15 cellular contexts compared by ENCODE assay signal in the genomic region with DNA sequence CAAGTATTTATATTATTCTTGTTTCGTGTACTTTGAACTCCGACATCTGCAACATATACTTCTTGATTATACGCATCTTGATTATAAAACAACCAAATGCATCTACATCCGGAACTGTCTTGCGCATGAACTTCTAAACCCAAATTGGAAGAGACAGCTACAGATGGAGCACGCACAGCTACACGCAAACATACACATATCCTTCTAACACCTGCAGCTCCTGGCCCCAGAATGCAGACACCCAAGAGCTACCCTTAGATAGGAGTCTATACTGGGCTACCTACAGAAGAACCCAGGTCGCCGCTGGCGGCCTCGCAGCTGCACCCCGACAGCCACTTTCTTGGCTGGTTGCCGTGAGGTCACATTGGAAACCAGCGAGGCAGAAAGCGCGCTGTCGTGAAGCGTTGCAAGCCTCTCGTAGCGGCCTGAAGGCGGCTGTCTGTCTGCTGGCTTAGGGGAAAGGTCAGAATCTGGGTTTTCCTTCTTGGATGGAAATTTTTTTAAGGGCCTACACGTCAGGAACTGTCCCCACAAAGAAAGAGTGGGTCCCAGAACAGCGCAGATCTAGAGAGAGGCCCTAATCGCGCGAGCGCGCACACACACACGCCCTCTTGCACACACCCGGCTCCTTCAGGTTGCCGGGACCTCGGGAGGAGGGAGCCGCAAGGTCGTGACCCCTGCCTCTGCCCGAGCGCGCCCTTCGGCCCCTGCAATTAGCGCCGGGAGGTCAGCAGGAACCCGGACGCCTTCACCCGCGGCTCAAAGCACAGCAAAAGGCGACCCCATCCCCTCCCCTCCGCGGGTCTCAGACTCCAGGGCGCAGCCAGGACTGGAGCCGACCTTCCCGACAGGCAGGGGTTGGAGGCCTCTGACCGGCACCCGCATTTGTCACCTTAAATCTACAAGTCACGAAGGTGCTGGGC. TPM values are rescaled to one million over a fixed set of nuclear protein-coding genes. Genes with fewer than 3 reads are reported as not detected.
A peak's percentile ranks its signal among the peaks of the same experiment; 100 is the strongest.
DNase-seq lines count a peak whose midpoint lies in the region; TF ChIP-seq lines count a peak whose summit lies in the region.
"Had no signal": no experiment of that assay in that cellular context is flagged by ENCODE, and none has a peak within 500 bp of the region (broad histone marks: within the 10 kb centered on the region; RNA-seq: fewer than 3 reads in every experiment).

No MANE protein-coding gene starts in this region.

- no peak overlapping the region for H3K14ac ChIP-seq in neuronal stem cell (ENCODE audit: low read length)

- H2BK12ac ChIP-seq in neuronal stem cell (ENCODE audit: low read length) = no peak overlapping the region

- no peak overlapping the region for H3K23ac ChIP-seq in neuronal stem cell (ENCODE audit: low read depth, low read length, poor library complexity)

- peak overlapping the region; percentile 51 for H3K4me2 ChIP-seq in neuronal stem cell (ENCODE audit: insufficient read depth, low read length, poor library complexity, severe bottlenecking)

- no peak overlapping the region for H2BK15ac ChIP-seq in neuronal stem cell (ENCODE audit: low read length)

- no CpG with 5 or more reads among the region's 53 CpGs for WGBS in neuronal stem cell (ENCODE audit: extremely low coverage in 2 of 2, insufficient read length in 2 of 2, insufficient replicate concordance in 1 of 2), 2 donors

- H3K9ac ChIP-seq in HUES48 (ENCODE audit: low read depth, low read length) = no peak overlapping the region
- peak overlapping the region in 1 of 2 donors; percentile 40 for H3K9ac ChIP-seq in colonic mucosa (ENCODE audit: low read depth in 2 of 2, low read length in 2 of 2)
- H3K9ac ChIP-seq in neuronal stem cell (ENCODE audit: low read depth, low read length, poor library complexity) = no peak overlapping the region

- H3K4me1 ChIP-seq in HUES48 (ENCODE audit: control insufficient read depth, insufficient read depth, low read length) = peaks cover 74% of the 10 kb centered on the region
- peaks cover 4% of the 10 kb centered on the region for H3K4me1 ChIP-seq in colonic mucosa
- H3K4me1 ChIP-seq in neuronal stem cell (ENCODE audit: control insufficient read depth in 2 of 2, insufficient read depth in 1 of 2, low read depth in 1 of 2, low read length in 2 of 2) = peaks cover 0 to 11% of the 10 kb centered on the region in 2 donors

- no peaks in the 10 kb centered on the region for H3K79me1 ChIP-seq in neuronal stem cell (ENCODE audit: low read depth, low read length)

- no peak overlapping the region for H4K91ac ChIP-seq in neuronal stem cell (ENCODE audit: low read depth, low read length, poor library complexity)

- no peak overlapping the region for H3K27ac ChIP-seq in HUES48 (ENCODE audit: low read depth, low read length)
- H3K27ac ChIP-seq in colonic mucosa = no peak overlapping the region
- no peak overlapping the region for H3K27ac ChIP-seq in neuronal stem cell (replicated peaks; ENCODE audit: low read length)
- H3K27ac ChIP-seq: dorsolateral prefrontal cortex, spleen, transverse colon had no signal

- no peak overlapping the region for H2BK120ac ChIP-seq in neuronal stem cell (ENCODE audit: low read depth, low read length)

- H3K18ac ChIP-seq in neuronal stem cell (ENCODE audit: low read length) = no peak overlapping the region

- no peak overlapping the region for H2AK5ac ChIP-seq in neuronal stem cell (ENCODE audit: low read depth, low read length)

- H3K36me3 ChIP-seq in HUES48 (ENCODE audit: control insufficient read depth, insufficient read depth, low read length) (no peaks in the 10 kb centered on the region), colonic mucosa (no peaks in the 10 kb centered on the region), neuronal stem cell (replicated peaks in 1 of 2; ENCODE audit: control insufficient read depth in 2 of 2, insufficient read depth in 2 of 2, low read length in 2 of 2) (no peaks in the 10 kb centered on the region)
- H3K36me3 ChIP-seq: transverse colon had no signal

- DNase-seq in NCI-H1092 treated with DMSO at 0.1 percent for 48 hours (lab: John Stamatoyannopoulos, UW) (peak; percentile 29), NCI-H1092 (lab: John Stamatoyannopoulos, UW) (no peak), colonic mucosa (no peak), neuronal stem cell (ENCODE audit: low spot score) (no peak), GF-D8 (lab: John Stamatoyannopoulos, UW) (no peak), globus pallidus (ENCODE audit: low spot score) (no peak), OCI-M1 (lab: John Stamatoyannopoulos, UW) (no peak)
- DNase-seq: 8988T, foreskin melanocyte, left cardiac atrium, transverse colon had no signal

- H3K4me3 ChIP-seq in HUES48 (ENCODE audit: low read depth, low read length) (peak overlapping the region; percentile 47), colonic mucosa (peak overlapping the region; percentile 43), neuronal stem cell (ENCODE audit: low read length in 2 of 2) (no peak overlapping the region)

- intact Hi-C loops in colonic mucosa (cut with DNase I) = loop anchor here (1.0 to 10.0 kb wide), 3 partner anchors 498 to 1087 kb away; no protein-coding TSS in a partner anchor

- no peak overlapping the region for H2AFZ ChIP-seq in neuronal stem cell (ENCODE audit: low read length)

- H2BK5ac ChIP-seq in neuronal stem cell (ENCODE audit: low read length) = no peak overlapping the region

- no peak overlapping the region for H3K4ac ChIP-seq in neuronal stem cell (ENCODE audit: low read length)

- H3K9me3 ChIP-seq in HUES48 (ENCODE audit: control insufficient read depth, insufficient read depth, low read length) (no peaks in the 10 kb centered on the region), colonic mucosa (no peaks in the 10 kb centered on the region), neuronal stem cell (replicated peaks in 1 of 2; ENCODE audit: control insufficient read depth in 2 of 2, insufficient read depth in 1 of 2, low read depth in 1 of 2, low read length in 2 of 2) (no peaks in the 10 kb centered on the region)
- H3K9me3 ChIP-seq: spleen, transverse colon had no signal

- H4K8ac ChIP-seq in neuronal stem cell (ENCODE audit: low read depth, low read length) = no peak overlapping the region

- TF ChIP-seq CTCF in colonic mucosa (IDR thresholded peaks at IDR 0.05) = no peak

- H3K27me3 ChIP-seq in HUES48 (ENCODE audit: control insufficient read depth, insufficient read depth, low read length) = peaks cover 89% of the 10 kb centered on the region
- H3K27me3 ChIP-seq in colonic mucosa = peaks cover 30% of the 10 kb centered on the region
- H3K27me3 ChIP-seq in neuronal stem cell (ENCODE audit: control insufficient read depth in 3 of 3, insufficient read depth in 3 of 3, low read depth in 1 of 3, low read length in 3 of 3) = peaks cover 44 to 90% (median 89%) of the 10 kb centered on the region in 3 experiments

RNA-seq across cellular contexts. Expression of a gene that starts 17.0 kb away (rescaled TPM):
- total RNA-seq in colonic mucosa = 1 to 10 TPM; 4.8 to 7.2 TPM
- polyA plus RNA-seq in neuronal stem cell (2013, experiment 1 of 2) = not detected
- polyA plus RNA-seq in neuronal stem cell (2013, experiment 2 of 2) = not detected
- total RNA-seq: natural killer cell treated with Interleukin-12 subunit alpha and Interleukin-12 subunit beta and Interleukin-15 and Interleukin-18, amount 100 ng/mL, for 72 hours had no signal

Comparison
In these comparisons a context has a peak if more than half of its experiments do, and no peak if none do; other contexts are left out.
1. H3K4me3 ChIP-seq: peak in HUES48 (single experiment) and colonic mucosa (single experiment); none in neuronal stem cell (0 of 2).